ENCODE assay signal across 8 cellular contexts in genomic region chr20:46400828-46401477, GRCh38. TPM values are rescaled to one million over a fixed set of nuclear protein-coding genes. Genes with fewer than 3 reads are reported as not detected.
DNase-seq lines count a peak whose midpoint lies in the region; ATAC-seq and TF ChIP-seq lines count a peak whose summit lies in the region.

No MANE protein-coding gene starts in this region.

- H2AK5ac ChIP-seq in neuronal stem cell (ENCODE audit: low read depth, low read length) = no peak overlapping the region

- no peak overlapping the region for H3K4ac ChIP-seq in neuronal stem cell (ENCODE audit: low read length)

- H3K9ac ChIP-seq in neuronal stem cell (ENCODE audit: low read depth, low read length, poor library complexity) = no peak overlapping the region

- H3K4me1 ChIP-seq in neuronal stem cell (ENCODE audit: control insufficient read depth in 2 of 2, insufficient read depth in 1 of 2, low read depth in 1 of 2, low read length in 2 of 2) = peaks cover 8 to 19% of the 10 kb centered on the region in 2 donors

- H2BK12ac ChIP-seq in neuronal stem cell (ENCODE audit: low read length) = no peak overlapping the region

- H4K8ac ChIP-seq in neuronal stem cell (ENCODE audit: low read depth, low read length) = no peak overlapping the region

- no peak for TF ChIP-seq CTCF in dorsolateral prefrontal cortex (IDR thresholded peaks at IDR 0.05 in 54 of 56, conservative IDR thresholded peaks at IDR 0.05 in 2 of 56; ENCODE audit: low read depth in 1 of 56, partially characterized antibody in 56 of 56)

- H2BK15ac ChIP-seq in neuronal stem cell (ENCODE audit: low read length) = no peak overlapping the region

- peak overlapping the region in 25 of 59 donors; percentile 2 to 47 (median 16) for H3K4me3 ChIP-seq in dorsolateral prefrontal cortex
- no peak overlapping the region for H3K4me3 ChIP-seq in neuronal stem cell (ENCODE audit: low read length in 2 of 2)

- DNase-seq in GM03348 (ENCODE audit: low spot score) = peak; percentile 30
- DNase-seq in dorsolateral prefrontal cortex = no peak
- peak; percentile 21 for DNase-seq in neuronal stem cell (ENCODE audit: low spot score)
- no peak for DNase-seq in left colon

- no peaks in the 10 kb centered on the region for H3K9me3 ChIP-seq in neuronal stem cell (replicated peaks in 1 of 2; ENCODE audit: control insufficient read depth in 2 of 2, insufficient read depth in 1 of 2, low read depth in 1 of 2, low read length in 2 of 2)

- intact Hi-C loops in dorsolateral prefrontal cortex (cut with DNase I) = no loop called here
- intact Hi-C loops in left colon (cut with DNase I, micrococcal nuclease) = no loop called here

- no peak overlapping the region for H2BK120ac ChIP-seq in neuronal stem cell (ENCODE audit: low read depth, low read length)

- no peak overlapping the region for H3K18ac ChIP-seq in neuronal stem cell (ENCODE audit: low read length)

- H4K91ac ChIP-seq in neuronal stem cell (ENCODE audit: low read depth, low read length, poor library complexity) = no peak overlapping the region

- no peak overlapping the region for H3K23ac ChIP-seq in neuronal stem cell (ENCODE audit: low read depth, low read length, poor library complexity)

- no peak overlapping the region for H2AFZ ChIP-seq in neuronal stem cell (ENCODE audit: low read length)

- no peak overlapping the region for H2BK5ac ChIP-seq in neuronal stem cell (ENCODE audit: low read length)

- no peak overlapping the region for H3K4me2 ChIP-seq in neuronal stem cell (ENCODE audit: insufficient read depth, low read length, poor library complexity, severe bottlenecking)

- peaks cover 0 to 59% of the 10 kb centered on the region in 2 donors for H3K36me3 ChIP-seq in neuronal stem cell (replicated peaks in 1 of 2; ENCODE audit: control insufficient read depth in 2 of 2, insufficient read depth in 2 of 2, low read length in 2 of 2)

- H3K14ac ChIP-seq in neuronal stem cell (ENCODE audit: low read length) = no peak overlapping the region

- peaks cover 5% of the 10 kb centered on the region for H3K79me1 ChIP-seq in neuronal stem cell (ENCODE audit: low read depth, low read length)

- H3K27me3 ChIP-seq in dorsolateral prefrontal cortex (no peaks in the 10 kb centered on the region), neuronal stem cell (ENCODE audit: control insufficient read depth in 3 of 3, insufficient read depth in 3 of 3, low read depth in 1 of 3, low read length in 3 of 3) (no peaks in the 10 kb centered on the region)

- ATAC-seq in SK-N-SH treated with all-trans-retinoic acid at 6 μM for 48 hours = peak; percentile 77
- ATAC-seq in GM18909 (IDR thresholded peaks at IDR 0.05; ENCODE audit: poor library complexity, unreplicated experiment) = no peak
- no peak for ATAC-seq in GM21619 (IDR thresholded peaks at IDR 0.05; ENCODE audit: unreplicated experiment)
- no peak for ATAC-seq in GM18502 (IDR thresholded peaks at IDR 0.05; ENCODE audit: poor library complexity, unreplicated experiment)
- no peak for ATAC-seq in left colon

- H3K27ac ChIP-seq in dorsolateral prefrontal cortex = peak overlapping the region; percentile 42 to 98 (median 89)
- H3K27ac ChIP-seq in neuronal stem cell (replicated peaks; ENCODE audit: low read length) = peak overlapping the region; percentile 59

- WGBS in neuronal stem cell (ENCODE audit: extremely low coverage in 2 of 2, insufficient read length in 2 of 2, insufficient replicate concordance in 1 of 2), 2 donors = no CpG with 5 or more reads among the region's 6 CpGs

TF ChIP-seq in SK-N-SH treated with all-trans-retinoic acid at 6 μM for 48 hours, 23 proteins besides CTCF, POLR2A, EP300 and RAD21:
- TF ChIP-seq, protein P1, sequence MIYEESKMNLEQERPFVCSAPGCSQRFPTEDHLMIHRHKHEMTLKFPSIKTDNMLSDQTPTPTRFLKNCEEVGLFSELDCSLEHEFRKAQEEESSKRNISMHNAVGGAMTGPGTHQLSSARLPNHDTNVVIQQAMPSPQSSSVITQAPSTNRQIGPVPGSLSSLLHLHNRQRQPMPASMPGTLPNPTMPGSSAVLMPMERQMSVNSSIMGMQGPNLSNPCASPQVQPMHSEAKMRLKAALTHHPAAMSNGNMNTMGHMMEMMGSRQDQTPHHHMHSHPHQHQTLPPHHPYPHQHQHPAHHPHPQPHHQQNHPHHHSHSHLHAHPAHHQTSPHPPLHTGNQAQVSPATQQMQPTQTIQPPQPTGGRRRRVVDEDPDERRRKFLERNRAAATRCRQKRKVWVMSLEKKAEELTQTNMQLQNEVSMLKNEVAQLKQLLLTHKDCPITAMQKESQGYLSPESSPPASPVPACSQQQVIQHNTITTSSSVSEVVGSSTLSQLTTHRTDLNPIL (CRISPR knock-in tag; IDR thresholded peaks at IDR 0.05; ENCODE audit: low read depth) = no peak
- TF ChIP-seq ZC3H10 (CRISPR knock-in tag; IDR thresholded peaks at IDR 0.05) (no peak), PATZ1 (CRISPR knock-in tag; IDR thresholded peaks at IDR 0.05; ENCODE audit: borderline replicate concordance) (no peak), BACH2 (CRISPR knock-in tag; IDR thresholded peaks at IDR 0.05; ENCODE audit: borderline replicate concordance) (no peak), RARB (CRISPR knock-in tag; IDR thresholded peaks at IDR 0.05) (no peak), ZFP30 (CRISPR knock-in tag; IDR thresholded peaks at IDR 0.05) (no peak), TCF4 (CRISPR knock-in tag; IDR thresholded peaks at IDR 0.05; ENCODE audit: borderline replicate concordance) (no peak)
- TF ChIP-seq, protein P2, sequence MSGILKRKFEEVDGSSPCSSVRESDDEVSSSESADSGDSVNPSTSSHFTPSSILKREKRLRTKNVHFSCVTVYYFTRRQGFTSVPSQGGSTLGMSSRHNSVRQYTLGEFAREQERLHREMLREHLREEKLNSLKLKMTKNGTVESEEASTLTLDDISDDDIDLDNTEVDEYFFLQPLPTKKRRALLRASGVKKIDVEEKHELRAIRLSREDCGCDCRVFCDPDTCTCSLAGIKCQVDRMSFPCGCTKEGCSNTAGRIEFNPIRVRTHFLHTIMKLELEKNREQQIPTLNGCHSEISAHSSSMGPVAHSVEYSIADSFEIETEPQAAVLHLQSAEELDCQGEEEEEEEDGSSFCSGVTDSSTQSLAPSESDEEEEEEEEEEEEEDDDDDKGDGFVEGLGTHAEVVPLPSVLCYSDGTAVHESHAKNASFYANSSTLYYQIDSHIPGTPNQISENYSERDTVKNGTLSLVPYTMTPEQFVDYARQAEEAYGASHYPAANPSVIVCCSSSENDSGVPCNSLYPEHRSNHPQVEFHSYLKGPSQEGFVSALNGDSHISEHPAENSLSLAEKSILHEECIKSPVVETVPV (CRISPR knock-in tag; IDR thresholded peaks at IDR 0.05) = no peak

RNA-seq across cellular contexts. Expression of gene ELMO2, which starts 5.5 kb away (rescaled TPM):
- total RNA-seq in dorsolateral prefrontal cortex (100 to 1,000 TPM in 49 of 120 experiments, 10 to 100 TPM in 71; 74.1 to 143 (median 97.3) TPM), left colon (10 to 100 TPM; 25.3 to 30.2 TPM)
- polyA plus RNA-seq in neuronal stem cell (2013, experiment 1 of 2) = 34.2 TPM
- polyA plus RNA-seq in neuronal stem cell (2013, experiment 2 of 2) = 32.1 TPM

Comparison
In these comparisons a context has a peak if more than half of its experiments do, and no peak if none do; other contexts are left out.
1. DNase-seq: peak in GM03348 (single experiment) and neuronal stem cell (single experiment); none in dorsolateral prefrontal cortex (0 of 10) and left colon (0 of 2).